ENCODE assay signal across 15 cellular contexts in genomic region chr2:46331099-46331766, GRCh38. TPM values are rescaled to one million over a fixed set of nuclear protein-coding genes. Genes with fewer than 3 reads are reported as not detected.
DNase-seq lines count a peak whose midpoint lies in the region; ATAC-seq, FAIRE-seq and TF ChIP-seq lines count a peak whose summit lies in the region.
"Had no signal": no experiment of that assay in that cellular context is flagged by ENCODE, and none has a peak within 500 bp of the region (broad histone marks: within the 10 kb centered on the region; RNA-seq: fewer than 3 reads in every experiment).

No MANE protein-coding gene starts in this region.

- ATAC-seq in GM18520 (IDR thresholded peaks at IDR 0.05; ENCODE audit: unreplicated experiment) (no peak), HG02970 (IDR thresholded peaks at IDR 0.05; ENCODE audit: low FRiP score, unreplicated experiment) (no peak)
- no peak for ATAC-seq in activated T-cell treated with anti-CD3 and anti-CD28 coated beads, Interleukin-2, amount 50 U/mL, for 72 hours (replicated peaks in 1 of 2)
- ATAC-seq: activated T-helper 17 cell treated with anti-CD3 and anti-CD28 coated beads, Interleukin-2, amount 50 U/mL, for 72 hours had no signal

- H3K4me1 ChIP-seq in mammary epithelial cell (ENCODE audit: insufficient read depth, low read length) (peaks cover 84% of the 10 kb centered on the region), small intestine (ENCODE audit: control insufficient read depth in 2 of 2, insufficient read depth in 1 of 2, low read depth in 1 of 2, low read length in 1 of 2) (peaks cover 27 to 61% of the 10 kb centered on the region in 2 donors)

- BruUV-seq in mammary epithelial cell (replicated peaks; lab: Mats Ljungman, UMichigan) = no TSS peak

- H4K20me1 ChIP-seq in mammary epithelial cell (ENCODE audit: insufficient read depth, low read length) = no peaks in the 10 kb centered on the region

- H3K27me3 ChIP-seq in mammary epithelial cell (ENCODE audit: insufficient read depth, low read length) (no peaks in the 10 kb centered on the region), small intestine (ENCODE audit: control insufficient read depth in 2 of 2, insufficient read depth in 2 of 2, low read length in 2 of 2) (no peaks in the 10 kb centered on the region)
- H3K27me3 ChIP-seq: colonic mucosa had no signal

- H3K4me3 ChIP-seq in mammary epithelial cell (replicated peaks in 1 of 3; ENCODE audit: insufficient read depth in 1 of 3, low read depth in 2 of 3, low read length in 3 of 3) (no peak overlapping the region), small intestine (ENCODE audit: low read depth in 1 of 2, low read length in 2 of 2) (no peak overlapping the region)
- H3K4me3 ChIP-seq: colonic mucosa had no signal

- intact Hi-C loops in mammary epithelial cell (cut with micrococcal nuclease) = no loop called here

- dilution Hi-C loops in mammary epithelial cell (cut with HindIII; ENCODE audit: low sequenced_read_pairs) = no loop called here

- H3K4me1 Mint-ChIP-seq in activated T-cell treated with anti-CD3 and anti-CD28 coated beads, Interleukin-2, amount 50 U/mL, for 72 hours (ENCODE audit: low read depth) = peaks cover 42% of the 10 kb centered on the region

- no peak overlapping the region for H2AFZ ChIP-seq in mammary epithelial cell (ENCODE audit: low read depth, low read length)

- H3K36me3 ChIP-seq in mammary epithelial cell (ENCODE audit: insufficient read depth, low read length) (no peaks in the 10 kb centered on the region), small intestine (ENCODE audit: control insufficient read depth in 2 of 2, insufficient read depth in 2 of 2, low read length in 2 of 2) (no peaks in the 10 kb centered on the region)
- H3K36me3 ChIP-seq: colonic mucosa, neutrophil had no signal

- H3K27ac ChIP-seq in mammary epithelial cell (ENCODE audit: insufficient read depth, low read depth, low read length) (peak overlapping the region; percentile 93), small intestine (ENCODE audit: low read depth in 1 of 2, low read length in 1 of 2) (peak overlapping the region; percentile 42 to 61)
- H3K27ac ChIP-seq: colonic mucosa, neutrophil had no signal

- peaks cover 0 to 2% of the 10 kb centered on the region in 2 donors for H3K36me3 Mint-ChIP-seq in activated T-cell treated with anti-CD3 and anti-CD28 coated beads, Interleukin-2, amount 50 U/mL, for 72 hours (ENCODE audit: insufficient read depth in 2 of 2)
- H3K36me3 Mint-ChIP-seq: CD8-positive, alpha-beta memory T cell had no signal

- no peak for TF ChIP-seq CTCF in mammary epithelial cell (conservative IDR thresholded peaks at IDR 0.05 in 1 of 2, IDR thresholded peaks at IDR 0.05 in 1 of 2; ENCODE audit: extremely low read depth in 1 of 2, insufficient read depth in 1 of 2, low read depth in 1 of 2, low read length in 2 of 2)

- DNase-seq in ELR (ENCODE audit: low read depth) (peak; percentile 59), mammary epithelial cell (no peak), islet precursor cell (peak; percentile 71), small intestine (peak; percentile 44)
- no peak for DNase-seq in stimulated activated naive CD4-positive, alpha-beta T cell treated with Interleukin-2 at 50 U/mL for 16 hours (lab: John Stamatoyannopoulos, UW)
- DNase-seq in activated T-cell treated with anti-CD3 and anti-CD28 coated beads, Interleukin-2, amount 50 U/mL, for 72 hours = no peak
- DNase-seq: CD8-positive, alpha-beta memory T cell; colonic mucosa; NCI-H1105; NK-92 treated with Interleukin-12 subunit alpha and Interleukin-12 subunit beta, amount 100 ng/mL, for 24 hours had no signal

- H3K79me2 ChIP-seq in mammary epithelial cell (ENCODE audit: insufficient read depth, low read length) = peaks cover 73% of the 10 kb centered on the region

- no peaks in the 10 kb centered on the region for H3K9me3 ChIP-seq in mammary epithelial cell (replicated peaks; ENCODE audit: insufficient read depth, low read length)
- no peaks in the 10 kb centered on the region for H3K9me3 ChIP-seq in small intestine (ENCODE audit: control insufficient read depth, low read depth)
- H3K9me3 ChIP-seq: colonic mucosa, neutrophil had no signal

- FAIRE-seq in small intestine (lab: Jason Lieb, UNC) = no peak
- FAIRE-seq: TTC549 had no signal

- no peaks in the 10 kb centered on the region for H3K9me3 Mint-ChIP-seq in activated T-cell treated with anti-CD3 and anti-CD28 coated beads, Interleukin-2, amount 50 U/mL, for 72 hours
- H3K9me3 Mint-ChIP-seq: activated T-helper 17 cell treated with anti-CD3 and anti-CD28 coated beads, Interleukin-2, amount 50 U/mL, for 72 hours; CD8-positive, alpha-beta memory T cell had no signal

- H3K27me3 Mint-ChIP-seq in activated T-cell treated with anti-CD3 and anti-CD28 coated beads, Interleukin-2, amount 50 U/mL, for 72 hours (ENCODE audit: low read depth) = peaks cover 8% of the 10 kb centered on the region

- H3K9ac ChIP-seq in mammary epithelial cell (ENCODE audit: insufficient read depth, low read length) = peak overlapping the region; percentile 60

- peak overlapping the region; percentile 63 for H3K4me2 ChIP-seq in mammary epithelial cell (ENCODE audit: insufficient read depth, low read depth, low read length)

- 55% methylated on average over 8 of the region's 8 CpGs for WGBS in mammary epithelial cell (ENCODE audit: low coverage, missing lambda C conversion rate)
- WGBS in small intestine, 3 donors = 26 to 60% (median 42%) methylated on average over 8 of the region's 8 CpGs

- in situ Hi-C loops in mammary epithelial cell (cut with MboI; ENCODE audit: low sequenced_read_pairs in 2 of 2) = no loop called here

- H3K4me3 Mint-ChIP-seq in activated T-cell treated with anti-CD3 and anti-CD28 coated beads, Interleukin-2, amount 50 U/mL, for 72 hours = no peak overlapping the region
- H3K4me3 Mint-ChIP-seq: activated T-helper 17 cell treated with anti-CD3 and anti-CD28 coated beads, Interleukin-2, amount 50 U/mL, for 72 hours; CD8-positive, alpha-beta memory T cell had no signal

- CTCF ChIA-PET in mammary epithelial cell (lab: Charles Lee; ENCODE audit: low non-redundant PET) = no interaction called here

- H3K27ac Mint-ChIP-seq in activated T-cell treated with anti-CD3 and anti-CD28 coated beads, Interleukin-2, amount 50 U/mL, for 72 hours = no peak overlapping the region
- H3K27ac Mint-ChIP-seq: activated T-helper 17 cell treated with anti-CD3 and anti-CD28 coated beads, Interleukin-2, amount 50 U/mL, for 72 hours had no signal

RNA-seq across cellular contexts. Expression of gene EPAS1, which starts 34.0 kb away (rescaled TPM):
- total RNA-seq in mammary epithelial cell = 100 to 1,000 TPM; 130 to 174 TPM
- 182 TPM for polyA plus RNA-seq in mammary epithelial cell
- polyA minus RNA-seq in mammary epithelial cell = 153 TPM
- 100 to 1,000 TPM in 1 of 3 donors, 10 to 100 TPM in 2; 63.0 to 106 (median 65.3) TPM for polyA plus RNA-seq in small intestine
- total RNA-seq in activated T-cell treated with anti-CD3 and anti-CD28 coated beads, Interleukin-2, amount 50 U/mL, for 72 hours = 100 to 1,000 TPM in 1 of 2 donors, 10 to 100 TPM in 1; 50.8 to 219 TPM

Comparison
In these comparisons a context has a peak if more than half of its experiments do, and no peak if none do; other contexts are left out.
1. DNase-seq: peak in ELR (single experiment), islet precursor cell (single experiment) and small intestine (single experiment); none in mammary epithelial cell (single experiment), stimulated activated naive CD4-positive, alpha-beta T cell treated with Interleukin-2 at 50 U/mL for 16 hours (single experiment) and activated T-cell treated with anti-CD3 and anti-CD28 coated beads, Interleukin-2, amount 50 U/mL, for 72 hours (0 of 2).